In genomic region chr1:90579212-90579802, GRCh38 we compare ENCODE assay signal across 8 cellular contexts.
A peak's percentile ranks its signal among the peaks of the same experiment; 100 is the strongest.
DNase-seq lines count a peak whose midpoint lies in the region.

No MANE protein-coding gene starts in this region.

- DNase-seq in G401 (ENCODE audit: low spot score) (peak; percentile 84), H7 (peak; percentile 40), MV-4-11 (lab: John Stamatoyannopoulos, UW) (peak; percentile 4), SKM-1 (lab: John Stamatoyannopoulos, UW; ENCODE audit: unreplicated experiment) (peak; percentile 39), fibroblast of the conjunctiva (ENCODE audit: low read depth) (peak; percentile 12), retina (peak; percentile 32), ecto neural progenitor cell (ENCODE audit: low spot score) (no peak), activated gamma-delta T cell (lab: John Stamatoyannopoulos, UW) (no peak)

- no peaks in the 10 kb centered on the region; the same call in 1 of the 2 replicates for H3K27me3 ChIP-seq in H7 (ENCODE audit: control insufficient read depth, insufficient read depth, low read length)

- H3K4me3 ChIP-seq in H7 (ENCODE audit: insufficient read depth, low read depth, low read length): no peak overlapping the region

- in situ Hi-C loops in G401 (cut with HindIII; ENCODE audit: low sequenced_read_pairs): no loop called here

- H3K36me3 ChIP-seq in H7 (replicated peaks; ENCODE audit: control insufficient read depth, insufficient read depth, low read length): no peaks in the 10 kb centered on the region

Comparison
In these comparisons a context has a peak if more than half of its experiments do, and no peak if none do; other contexts are left out.
1. DNase-seq: peak in G401 (single experiment), H7 (single experiment), MV-4-11 (single experiment), SKM-1 (single experiment), fibroblast of the conjunctiva (single experiment) and retina (single experiment); none in ecto neural progenitor cell (single experiment) and activated gamma-delta T cell (single experiment).